28 cellular contexts compared by ENCODE assay signal in genomic region chr11:1443737-1444136, GRCh38.
"Had no signal": no experiment of that assay in that cellular context is flagged by ENCODE, and none has a peak within 500 bp of the region (broad histone marks: within the 10 kb centered on the region; RNA-seq: fewer than 3 reads in every experiment).

No MANE protein-coding gene starts in this region.

- H3K4me3 ChIP-seq: coronary artery, esophagus muscularis mucosa, gastroesophageal sphincter, heart right ventricle, left lung, pancreas, smooth muscle cell, thoracic aorta, tibial nerve, upper lobe of right lung, uterus had no signal

- H3K4me1 Mint-ChIP-seq: naive thymus-derived CD4-positive, alpha-beta T cell; nephron; stimulated activated effector memory CD8-positive, alpha-beta T cell treated with anti-CD3 and anti-CD28 coated beads, Interleukin-12 subunit alpha, Interleukin-12 subunit beta, amount 100 ng/mL, for 72 hours had no signal

- H3K4me3 Mint-ChIP-seq: mesothelial cell of epicardium; naive thymus-derived CD4-positive, alpha-beta T cell; nephron; stimulated activated effector memory CD8-positive, alpha-beta T cell treated with anti-CD3 and anti-CD28 coated beads, Interleukin-12 subunit alpha, Interleukin-12 subunit beta, amount 100 ng/mL, for 72 hours had no signal

- H3K4me1 ChIP-seq: foreskin keratinocyte, gastroesophageal sphincter, left lung, pancreas, tibial nerve, upper lobe of right lung, uterus had no signal

- H3K27ac ChIP-seq: coronary artery, esophagus muscularis mucosa, foreskin keratinocyte, gastroesophageal sphincter, heart right ventricle, left lung, pancreas, thoracic aorta, tibial nerve, upper lobe of right lung, uterus had no signal

- H3K9me3 ChIP-seq: esophagus muscularis mucosa, gastroesophageal sphincter, heart right ventricle, left lung, pancreas, thoracic aorta, tibial nerve, upper lobe of right lung, uterus had no signal

- ATAC-seq: foreskin keratinocyte; gastroesophageal sphincter; heart right ventricle; left cardiac atrium; left lung; pancreas; sciatic nerve; stimulated activated effector memory CD8-positive, alpha-beta T cell treated with anti-CD3 and anti-CD28 coated beads, Interleukin-12 subunit alpha, Interleukin-12 subunit beta, amount 100 ng/mL, for 72 hours; upper lobe of right lung had no signal

- H3K36me3 ChIP-seq: esophagus muscularis mucosa, gastroesophageal sphincter, heart right ventricle, left lung, thoracic aorta, upper lobe of right lung, uterus had no signal

- H3K27ac Mint-ChIP-seq: mesothelial cell of epicardium; naive thymus-derived CD4-positive, alpha-beta T cell; nephron; stimulated activated effector memory CD8-positive, alpha-beta T cell treated with anti-CD3 and anti-CD28 coated beads, Interleukin-12 subunit alpha, Interleukin-12 subunit beta, amount 100 ng/mL, for 72 hours had no signal

- H3K4me2 ChIP-seq: smooth muscle cell had no signal

- H3K36me3 Mint-ChIP-seq: mesothelial cell of epicardium; naive thymus-derived CD4-positive, alpha-beta T cell; stimulated activated effector memory CD8-positive, alpha-beta T cell treated with anti-CD3 and anti-CD28 coated beads, Interleukin-12 subunit alpha, Interleukin-12 subunit beta, amount 100 ng/mL, for 72 hours had no signal

- H3K27me3 ChIP-seq: pancreas, tibial nerve, uterus had no signal

- DNase-seq: dermis blood vessel endothelial cell; effector memory CD4-positive, alpha-beta T cell; foreskin keratinocyte; heart right ventricle; hippocampal formation; left cardiac atrium; left lung; mesenchymal stem cell; naive thymus-derived CD4-positive, alpha-beta T cell; occipital lobe; pancreas; retina; stimulated activated CD4-positive, alpha-beta T cell treated with anti-CD3 and anti-CD28 coated beads, Interleukin-12 subunit alpha, Interleukin-12 subunit beta, amount 100 ng/mL, for 4 hours; stimulated activated CD4-positive, alpha-beta T cell treated with anti-CD3 and anti-CD28 coated beads, Interleukin-1b, Interleukin-23, amount 100 ng/mL, for 48 hours; stimulated activated CD4-positive, alpha-beta T cell treated with anti-CD3 and anti-CD28 coated beads, Interleukin-4, amount 100 ng/mL, for 24 hours; stimulated activated naive CD4-positive, alpha-beta T cell treated with Interleukin-2 at 50 U/mL for 16 hours; upper lobe of right lung; uterus had no signal

- H3K9me3 Mint-ChIP-seq: mesothelial cell of epicardium; naive thymus-derived CD4-positive, alpha-beta T cell; nephron; stimulated activated effector memory CD8-positive, alpha-beta T cell treated with anti-CD3 and anti-CD28 coated beads, Interleukin-12 subunit alpha, Interleukin-12 subunit beta, amount 100 ng/mL, for 72 hours had no signal
